In genomic region chr16:14351647-14352046, GRCh38 we compare ENCODE assay signal across 19 cellular contexts.
"Had no signal": no experiment of that assay in that cellular context is flagged by ENCODE, and none has a peak within 500 bp of the region (broad histone marks: within the 10 kb centered on the region; RNA-seq: fewer than 3 reads in every experiment).

No MANE protein-coding gene starts in this region.

- H3K4me3 ChIP-seq: colonic mucosa, heart left ventricle, left ventricle myocardium inferior, lower lobe of right lung, right atrium auricular region, thyroid gland, upper lobe of right lung, vagina had no signal

- H3K36me3 ChIP-seq: colonic mucosa, heart left ventricle, left ventricle myocardium inferior, lower lobe of right lung, right atrium auricular region, thyroid gland, upper lobe of right lung, vagina had no signal

- H3K27me3 ChIP-seq: colonic mucosa, right atrium auricular region, thyroid gland, upper lobe of right lung, vagina had no signal

- H3K4me1 ChIP-seq: colonic mucosa, lower lobe of right lung had no signal

- H3K9me3 ChIP-seq: colonic mucosa, lower lobe of right lung, thyroid gland, upper lobe of right lung, vagina had no signal

- H3K4me1 Mint-ChIP-seq: neural crest cell had no signal

- H3K27ac Mint-ChIP-seq: memory B cell, mesothelial cell of epicardium, natural killer cell had no signal

- H3K4me3 Mint-ChIP-seq: memory B cell, mesothelial cell of epicardium, natural killer cell, neural crest cell had no signal

- H3K27me3 Mint-ChIP-seq: memory B cell had no signal

- DNase-seq: colonic mucosa; dermis blood vessel endothelial cell; effector CD4-positive, alpha-beta T cell; foreskin melanocyte; heart left ventricle; hippocampal formation; left ventricle myocardium inferior; lower lobe of right lung; natural killer cell; small intestine; stimulated activated CD4-positive, alpha-beta T cell treated with anti-CD3 and anti-CD28 coated beads, Interleukin-12 subunit alpha, Interleukin-12 subunit beta, amount 100 ng/mL, for 4 hours; stimulated activated naive CD4-positive, alpha-beta T cell; thyroid gland; upper lobe of right lung had no signal

- H3K9me3 Mint-ChIP-seq: memory B cell, mesothelial cell of epicardium, natural killer cell, neural crest cell had no signal

- H3K27ac ChIP-seq: colonic mucosa, heart left ventricle, left ventricle myocardium inferior, lower lobe of right lung, right atrium auricular region, thyroid gland, upper lobe of right lung, vagina had no signal

- H3K36me3 Mint-ChIP-seq: memory B cell, mesothelial cell of epicardium, natural killer cell had no signal

- ATAC-seq: heart left ventricle, lower lobe of right lung, natural killer cell, upper lobe of right lung had no signal
